Comparison of ENCODE assay signal across 8 cellular contexts in the genomic region with DNA sequence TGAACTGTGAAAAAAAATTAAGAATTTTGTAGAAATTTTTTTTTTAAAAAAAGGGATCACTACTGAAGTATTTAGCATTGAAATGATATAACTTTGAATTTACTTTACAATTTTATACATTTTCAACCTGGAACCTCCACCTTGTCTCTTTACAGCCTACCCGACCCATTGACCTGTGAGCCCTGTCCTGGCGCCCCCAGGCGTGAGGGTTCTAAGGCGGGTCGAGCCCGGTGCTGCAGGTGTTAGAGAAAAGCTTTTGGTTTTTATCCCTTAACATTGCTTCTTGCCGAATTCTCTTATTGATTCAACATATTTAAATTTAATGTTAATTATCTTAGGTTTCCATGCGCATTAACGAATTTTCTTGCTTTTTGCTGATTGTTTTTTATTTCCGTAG. TPM values are rescaled to one million over a fixed set of nuclear protein-coding genes. Genes with fewer than 3 reads are reported as not detected.
DNase-seq lines count a peak whose midpoint lies in the region; ATAC-seq and TF ChIP-seq lines count a peak whose summit lies in the region.

No MANE protein-coding gene starts in this region.

- H3K36me3 ChIP-seq in brain microvascular endothelial cell (replicated peaks): no peaks in the 10 kb centered on the region
- H3K36me3 ChIP-seq in uterus: no peaks in the 10 kb centered on the region
- H3K36me3 ChIP-seq in aorta (ENCODE audit: control insufficient read depth in 1 of 2, insufficient read depth in 2 of 2, low read length in 1 of 2): no peaks in the 10 kb centered on the region

- peak overlapping the region; percentile 87 for H3K4me3 ChIP-seq in brain microvascular endothelial cell (ENCODE audit: low read depth, low read length)
- H3K4me3 ChIP-seq in mononuclear cell (ENCODE audit: low read length): peak overlapping the region; percentile 93
- peak overlapping the region; percentile 73 to 84 for H3K4me3 ChIP-seq in uterus
- H3K4me3 ChIP-seq in aorta (ENCODE audit: low read length in 2 of 2): peak overlapping the region in 1 of 2 donors; percentile 92

- peaks cover 25% of the 10 kb centered on the region for H3K4me1 ChIP-seq in mononuclear cell (ENCODE audit: insufficient read depth, low read length)
- H3K4me1 ChIP-seq in uterus: peaks cover 0 to 11% of the 10 kb centered on the region in 2 donors
- H3K4me1 ChIP-seq in aorta (ENCODE audit: control insufficient read depth in 1 of 2, insufficient read depth in 2 of 2, low read length in 2 of 2): peaks cover 0 to 3% of the 10 kb centered on the region in 2 donors

- WGBS in aorta, 2 donors: 20 to 22% methylated on average over 10 of the region's 10 CpGs

- peaks cover 4% of the 10 kb centered on the region for H3K36me3 Mint-ChIP-seq in stimulated activated naive CD8-positive, alpha-beta T cell treated with anti-CD3 and anti-CD28 coated beads, Interleukin-15, Interleukin-2, amounts not matched to agents 100 ng/mL and 50 ng/mL, for 24 hours (ENCODE audit: low read depth)

- H3K4me1 Mint-ChIP-seq in stimulated activated naive CD8-positive, alpha-beta T cell treated with anti-CD3 and anti-CD28 coated beads, Interleukin-15, Interleukin-2, amounts not matched to agents 100 ng/mL and 50 ng/mL, for 24 hours (ENCODE audit: low read depth): peaks cover 57% of the 10 kb centered on the region

- in situ Hi-C loops in brain microvascular endothelial cell (cut with HindIII; ENCODE audit: low pct_ligation_motif_present, low sequenced_read_pairs): no loop called here

- TF ChIP-seq CTCF in brain microvascular endothelial cell (IDR thresholded peaks at IDR 0.05; ENCODE audit: low read depth, low read length, missing control alignments) (no peak), uterus (IDR thresholded peaks at IDR 0.05) (no peak)

- H3K27ac ChIP-seq in brain microvascular endothelial cell (no peak overlapping the region), uterus (no peak overlapping the region), aorta (ENCODE audit: low read depth in 1 of 2, low read length in 2 of 2) (no peak overlapping the region)

- TF ChIP-seq POLR2A in uterus (IDR thresholded peaks at IDR 0.05): no peak

- H3K4me3 Mint-ChIP-seq in stimulated activated naive CD8-positive, alpha-beta T cell treated with anti-CD3 and anti-CD28 coated beads, Interleukin-15, Interleukin-2, amounts not matched to agents 100 ng/mL and 50 ng/mL, for 24 hours: peak overlapping the region; percentile 99

- H3K27me3 ChIP-seq in brain microvascular endothelial cell (replicated peaks) (no peaks in the 10 kb centered on the region), mononuclear cell (ENCODE audit: insufficient read depth, low read length) (peaks cover 4% of the 10 kb centered on the region), uterus (no peaks in the 10 kb centered on the region), aorta (ENCODE audit: control insufficient read depth in 1 of 2, insufficient read depth in 2 of 2, low read length in 1 of 2) (no peaks in the 10 kb centered on the region)

- no peaks in the 10 kb centered on the region for H3K9me3 Mint-ChIP-seq in stimulated activated naive CD8-positive, alpha-beta T cell treated with anti-CD3 and anti-CD28 coated beads, Interleukin-15, Interleukin-2, amounts not matched to agents 100 ng/mL and 50 ng/mL, for 24 hours

- H3K27me3 Mint-ChIP-seq in stimulated activated naive CD8-positive, alpha-beta T cell treated with anti-CD3 and anti-CD28 coated beads, Interleukin-15, Interleukin-2, amounts not matched to agents 100 ng/mL and 50 ng/mL, for 24 hours: peaks cover 16% of the 10 kb centered on the region

- no peak overlapping the region for H3K27ac Mint-ChIP-seq in stimulated activated naive CD8-positive, alpha-beta T cell treated with anti-CD3 and anti-CD28 coated beads, Interleukin-15, Interleukin-2, amounts not matched to agents 100 ng/mL and 50 ng/mL, for 24 hours

- DNase-seq in stimulated activated naive CD8-positive, alpha-beta T cell treated with anti-CD3 and anti-CD28 coated beads, Interleukin-15, Interleukin-2, amounts not matched to agents 100 U/mL and 50 U/mL, for 24 hours: no peak
- DNase-seq in brain microvascular endothelial cell (no peak), uterus (no peak), NCI-H1417 treated with DMSO at 0.1 percent for 48 hours (lab: John Stamatoyannopoulos, UW) (no peak), aorta (no peak)

- H3K9me3 ChIP-seq in mononuclear cell (ENCODE audit: low read depth, low read length) (no peaks in the 10 kb centered on the region), uterus (no peaks in the 10 kb centered on the region), aorta (ENCODE audit: control insufficient read depth, low read length) (no peaks in the 10 kb centered on the region)

- ATAC-seq in stimulated activated naive CD8-positive, alpha-beta T cell treated with anti-CD3 and anti-CD28 coated beads, Interleukin-15, Interleukin-2, amounts not matched to agents 100 U/mL and 50 U/mL, for 24 hours: no peak
- ATAC-seq in HG03196 (IDR thresholded peaks at IDR 0.05; ENCODE audit: unreplicated experiment): no peak
- ATAC-seq in aorta (ENCODE audit: low FRiP score): no peak

- intact Hi-C loops in uterus (cut with DNase I; ENCODE audit: low total_unique reads): no loop called here
- intact Hi-C loops in aorta (cut with DNase I): loop anchor here (5.0 kb wide), 2 partner anchors 542 to 557 kb away; partner anchors contain the start of gene TDRD7 (in 1 of the 2)

RNA-seq across cellular contexts. Expression of gene ZNF782, which starts 0.6 kb away (rescaled TPM):
- total RNA-seq in mononuclear cell (5.9 TPM), uterus (10 to 100 TPM in 3 of 4 donors, 1 to 10 TPM in 1; 9.2 to 25.9 (median 19.1) TPM), aorta (1 to 10 TPM; 6.7 to 9.5 TPM)
- polyA plus RNA-seq in aorta: 1 to 10 TPM; 1.1 to 2.3 TPM
